In genomic region chr2:104820126-104820525, GRCh38 we compare ENCODE assay signal across 32 cellular contexts. TPM values are rescaled to one million over a fixed set of nuclear protein-coding genes. Genes with fewer than 3 reads are reported as not detected.
"Had no signal": no experiment of that assay in that cellular context is flagged by ENCODE, and none has a peak within 500 bp of the region (broad histone marks: within the 10 kb centered on the region; RNA-seq: fewer than 3 reads in every experiment).

No MANE protein-coding gene starts in this region.

- H3K4me1 ChIP-seq: adrenal gland had no signal

- H3K27me3 ChIP-seq: adrenal gland had no signal

- H3K36me3 ChIP-seq: adrenal gland had no signal

- H3K9me3 ChIP-seq: adrenal gland had no signal

- FAIRE-seq: TTC549 had no signal

- H3K27ac ChIP-seq: adrenal gland, VCaP had no signal

- DNase-seq: activated B cell treated with CpG ODN at 0.5 μM for 24 hours; activated CD4-positive, alpha-beta memory T cell treated with anti-CD3 and anti-CD28 coated beads for 36 hours; activated CD4-positive, alpha-beta T cell treated with anti-CD3 and anti-CD28 coated beads for 4 hours; activated CD4-positive, alpha-beta T cell treated with anti-CD3 and anti-CD28 coated beads, Interleukin-2, amount 10 ng/mL, durations not matched to agents 24 days and 14 days; activated CD4-positive, alpha-beta T cell treated with anti-CD3 and anti-CD28 coated beads, Interleukin-2, amount 50 U/mL, for 1 hour; activated CD4-positive, alpha-beta T cell treated with anti-CD3 and anti-CD28 coated beads, Interleukin-2, amount 50 U/mL, for 4 hours; activated CD4-positive, CD25-positive, alpha-beta regulatory T cell treated with anti-CD3 and anti-CD28 coated beads, Interleukin-2, amount 50 U/mL, for 72 hours; activated CD8-positive, alpha-beta memory T cell treated with anti-CD3 and anti-CD28 coated beads, Interleukin-2, amount 50 U/mL, for 4 hours; activated CD8-positive, alpha-beta T cell treated with anti-CD3 and anti-CD28 coated beads for 36 hours; activated effector memory CD4-positive, alpha-beta T cell treated with anti-CD3 and anti-CD28 coated beads, Interleukin-2, amount 50 U/mL, for 16 hours; activated gamma-delta T cell treated with Interleukin-2 at 50 U/mL for 16 hours; activated naive CD4-positive, alpha-beta T cell; activated naive CD4-positive, alpha-beta T cell treated with anti-CD3 and anti-CD28 coated beads for 36 hours; activated naive CD4-positive, alpha-beta T cell treated with anti-CD3 and anti-CD28 coated beads, Interleukin-2, amount 50 U/mL, for 16 hours; activated naive CD8-positive, alpha-beta T cell treated with anti-CD3 and anti-CD28 coated beads for 36 hours; activated T-cell treated with anti-CD3 and anti-CD28 coated beads for 4 hours; activated T-cell treated with anti-CD3 and anti-CD28 coated beads, Interleukin-2, amount 50 U/mL, for 1 hour; activated T-cell treated with anti-CD3 and anti-CD28 coated beads, Interleukin-2, amount 50 U/mL, for 4 hours; activated T-cell treated with anti-CD3 and anti-CD28 coated beads, Interleukin-2, amount 50 U/mL, for 72 hours; adrenal gland; amniotic stem cell; aorta; cerebellar nuclear complex; T-helper 1 cell; T-helper 2 cell; T-helper 9 cell had no signal

- H3K4me3 ChIP-seq: adrenal gland had no signal

RNA-seq across cellular contexts. Expression of gene POU3F3, which starts 33.8 kb away (rescaled TPM):
- total RNA-seq: activated B cell treated with CpG ODN at 0.5 μM for 24 hours; activated CD4-positive, alpha-beta memory T cell treated with anti-CD3 and anti-CD28 coated beads for 36 hours; activated CD4-positive, alpha-beta T cell treated with anti-CD3 and anti-CD28 coated beads, Interleukin-2, amount 10 ng/mL, durations not matched to agents 24 days and 14 days; activated CD8-positive, alpha-beta memory T cell treated with anti-CD3 and anti-CD28 coated beads for 36 hours; activated CD8-positive, alpha-beta T cell treated with anti-CD3 and anti-CD28 coated beads for 36 hours; activated naive CD4-positive, alpha-beta T cell treated with anti-CD3 and anti-CD28 coated beads for 36 hours; activated naive CD4-positive, alpha-beta T cell treated with anti-CD3 and anti-CD28 coated beads, Interleukin-2, amount 50 U/mL, for 72 hours; activated naive CD8-positive, alpha-beta T cell treated with anti-CD3 and anti-CD28 coated beads for 36 hours; activated T-cell treated with anti-CD3 and anti-CD28 coated beads, Interleukin-2, amount 50 U/mL, for 4 hours; activated T-cell treated with anti-CD3 and anti-CD28 coated beads, Interleukin-2, amount 50 U/mL, for 72 hours; activated T-helper 1 cell treated with anti-CD3 and anti-CD28 coated beads, Interleukin-12 subunit alpha, Interleukin-12 subunit beta, Interleukin-2, Interleukin-4 antibody, amounts not matched to agents 30 ng/mL and 10 ng/mL and 1 ng/mL, durations not matched to agents 14 hours and 24 hours and 36 hours; activated T-helper 17 cell treated with anti-CD3 and anti-CD28 coated beads, Interleukin-2, amount 50 U/mL, for 72 hours had no signal
